In genomic region chr6:17612048-17612447, GRCh38 we compare ENCODE assay signal across 14 cellular contexts. TPM values are rescaled to one million over a fixed set of nuclear protein-coding genes. Genes with fewer than 3 reads are reported as not detected.
A peak's percentile ranks its signal among the peaks of the same experiment; 100 is the strongest.
DNase-seq lines count a peak whose midpoint lies in the region; ATAC-seq and TF ChIP-seq lines count a peak whose summit lies in the region.
"Had no signal": no experiment of that assay in that cellular context is flagged by ENCODE, and none has a peak within 500 bp of the region (broad histone marks: within the 10 kb centered on the region; RNA-seq: fewer than 3 reads in every experiment).

No MANE protein-coding gene starts in this region.

- H3K9me3 Mint-ChIP-seq in natural killer cell (no peaks in the 10 kb centered on the region), T-cell (no peaks in the 10 kb centered on the region), immature natural killer cell (no peaks in the 10 kb centered on the region)
- no peaks in the 10 kb centered on the region for H3K9me3 Mint-ChIP-seq in natural killer cell treated with Interleukin-12 subunit alpha and Interleukin-12 subunit beta and Interleukin-15 and Interleukin-18, amount 100 ng/mL, for 72 hours
- no peaks in the 10 kb centered on the region for H3K9me3 Mint-ChIP-seq in stimulated activated memory B cell treated with anti-CD40 and anti-IgM and Interleukin-4, amounts not matched to agents 10 μg/mL and 1 μg/mL and 100 μg/mL, for 72 hours

- TF ChIP-seq CTCF in natural killer cell (IDR thresholded peaks at IDR 0.05), result no peak

- H3K27ac Mint-ChIP-seq in natural killer cell (peak overlapping the region; percentile 41 to 82), T-cell (peak overlapping the region; percentile 16 to 84), immature natural killer cell (peak overlapping the region; percentile 51 to 80 (median 61))
- H3K27ac Mint-ChIP-seq in natural killer cell treated with Interleukin-12 subunit alpha and Interleukin-12 subunit beta and Interleukin-15 and Interleukin-18, amount 100 ng/mL, for 72 hours, result peak overlapping the region in 1 of 2 donors; percentile 63
- H3K27ac Mint-ChIP-seq in stimulated activated memory B cell treated with anti-CD40 and anti-IgM and Interleukin-4, amounts not matched to agents 10 μg/mL and 1 μg/mL and 100 μg/mL, for 72 hours, result no peak overlapping the region

- H3K4me3 Mint-ChIP-seq in natural killer cell, result no peak overlapping the region
- no peak overlapping the region for H3K4me3 Mint-ChIP-seq in natural killer cell treated with Interleukin-12 subunit alpha and Interleukin-12 subunit beta and Interleukin-15 and Interleukin-18, amount 100 ng/mL, for 72 hours
- H3K4me3 Mint-ChIP-seq in T-cell, result no peak overlapping the region
- no peak overlapping the region for H3K4me3 Mint-ChIP-seq in immature natural killer cell
- no peak overlapping the region for H3K4me3 Mint-ChIP-seq in stimulated activated memory B cell treated with anti-CD40 and anti-IgM and Interleukin-4, amounts not matched to agents 10 μg/mL and 1 μg/mL and 100 μg/mL, for 72 hours

- H3K36me3 Mint-ChIP-seq in natural killer cell (peaks cover 15% of the 10 kb centered on the region), T-cell (peaks cover 30% of the 10 kb centered on the region), immature natural killer cell (peaks cover 9 to 28% (median 15%) of the 10 kb centered on the region in 3 donors)
- H3K36me3 Mint-ChIP-seq in natural killer cell treated with Interleukin-12 subunit alpha and Interleukin-12 subunit beta and Interleukin-15 and Interleukin-18, amount 100 ng/mL, for 72 hours, result peaks cover 7% of the 10 kb centered on the region
- H3K36me3 Mint-ChIP-seq in stimulated activated memory B cell treated with anti-CD40 and anti-IgM and Interleukin-4, amounts not matched to agents 10 μg/mL and 1 μg/mL and 100 μg/mL, for 72 hours, result peaks cover 16% of the 10 kb centered on the region

- no peak for DNase-seq in natural killer cell
- no peak for DNase-seq in natural killer cell treated with Interleukin-12 subunit alpha and Interleukin-12 subunit beta and Interleukin-15 and Interleukin-18, amount 100 ng/mL, for 72 hours (ENCODE audit: low spot score)
- DNase-seq in T-cell, result no peak
- no peak for DNase-seq in immature natural killer cell
- DNase-seq: COR-L47, DMS153, NCI-H1436, NCI-H2081, NCI-H510A treated with DMSO at 0.1 percent for 48 hours, Peyer's patch, SHP77 had no signal

- no peak for ATAC-seq in natural killer cell
- ATAC-seq in natural killer cell treated with Interleukin-12 subunit alpha and Interleukin-12 subunit beta and Interleukin-15 and Interleukin-18, amount 100 ng/mL, for 72 hours, result no peak
- ATAC-seq in T-cell (replicated peaks in 1 of 4), result no peak
- ATAC-seq in GM18511 (IDR thresholded peaks at IDR 0.05; ENCODE audit: unreplicated experiment), result no peak
- no peak for ATAC-seq in stimulated activated memory B cell treated with anti-CD40 and anti-IgM and Interleukin-4, amounts not matched to agents 10 μg/mL and 1 μg/mL and 100 μg/mL, for 72 hours
- ATAC-seq in HG03432 (IDR thresholded peaks at IDR 0.05; ENCODE audit: unreplicated experiment), result no peak

- H3K27me3 Mint-ChIP-seq in natural killer cell (ENCODE audit: low read depth in 2 of 2) (no peaks in the 10 kb centered on the region), T-cell (no peaks in the 10 kb centered on the region), immature natural killer cell (ENCODE audit: low read depth in 3 of 3) (peaks cover 0 to 4% (median 3%) of the 10 kb centered on the region in 3 donors)
- H3K27me3 Mint-ChIP-seq in natural killer cell treated with Interleukin-12 subunit alpha and Interleukin-12 subunit beta and Interleukin-15 and Interleukin-18, amount 100 ng/mL, for 72 hours, result no peaks in the 10 kb centered on the region
- H3K27me3 Mint-ChIP-seq in stimulated activated memory B cell treated with anti-CD40 and anti-IgM and Interleukin-4, amounts not matched to agents 10 μg/mL and 1 μg/mL and 100 μg/mL, for 72 hours, result no peaks in the 10 kb centered on the region

- CTCF ChIA-PET in T-cell (lab: Charles Lee), result no interaction called here

- intact Hi-C loops in natural killer cell (cut with micrococcal nuclease), result no loop called here

- POLR2A ChIA-PET in T-cell (lab: Charles Lee), result interaction anchor here (0.6 to 1.3 kb wide), 2 partner anchors 9 to 17 kb away, joined by 3 to 5 read pairs; no protein-coding TSS in a partner anchor

- H3K4me1 Mint-ChIP-seq in natural killer cell, result peaks cover 0 to 14% of the 10 kb centered on the region in 2 donors
- H3K4me1 Mint-ChIP-seq in natural killer cell treated with Interleukin-12 subunit alpha and Interleukin-12 subunit beta and Interleukin-15 and Interleukin-18, amount 100 ng/mL, for 72 hours (ENCODE audit: low read depth in 2 of 2), result no peaks in the 10 kb centered on the region
- peaks cover 0 to 4% (median 2%) of the 10 kb centered on the region in 3 donors for H3K4me1 Mint-ChIP-seq in T-cell
- H3K4me1 Mint-ChIP-seq in immature natural killer cell, result peaks cover 6 to 45% of the 10 kb centered on the region in 2 donors
- no peaks in the 10 kb centered on the region for H3K4me1 Mint-ChIP-seq in stimulated activated memory B cell treated with anti-CD40 and anti-IgM and Interleukin-4, amounts not matched to agents 10 μg/mL and 1 μg/mL and 100 μg/mL, for 72 hours

RNA-seq across cellular contexts. Expression of gene FAM8A1, which starts 11.9 kb away (rescaled TPM):
- total RNA-seq in natural killer cell (10 to 100 TPM; 32.1 to 45.4 (median 35.5) TPM), T-cell (10 to 100 TPM; 16.1 to 21.8 (median 16.7) TPM)
- total RNA-seq in natural killer cell treated with Interleukin-12 subunit alpha and Interleukin-12 subunit beta and Interleukin-15 and Interleukin-18, amount 100 ng/mL, for 72 hours, result 1 to 10 TPM; 3.3 to 7.1 TPM
- polyA plus RNA-seq in immature natural killer cell, result 10 to 100 TPM in 2 of 3 donors, 1 to 10 TPM in 1; 5.8 to 18.7 (median 12.0) TPM
